Comparison of ENCODE assay signal across 8 cellular contexts in the genomic region with DNA sequence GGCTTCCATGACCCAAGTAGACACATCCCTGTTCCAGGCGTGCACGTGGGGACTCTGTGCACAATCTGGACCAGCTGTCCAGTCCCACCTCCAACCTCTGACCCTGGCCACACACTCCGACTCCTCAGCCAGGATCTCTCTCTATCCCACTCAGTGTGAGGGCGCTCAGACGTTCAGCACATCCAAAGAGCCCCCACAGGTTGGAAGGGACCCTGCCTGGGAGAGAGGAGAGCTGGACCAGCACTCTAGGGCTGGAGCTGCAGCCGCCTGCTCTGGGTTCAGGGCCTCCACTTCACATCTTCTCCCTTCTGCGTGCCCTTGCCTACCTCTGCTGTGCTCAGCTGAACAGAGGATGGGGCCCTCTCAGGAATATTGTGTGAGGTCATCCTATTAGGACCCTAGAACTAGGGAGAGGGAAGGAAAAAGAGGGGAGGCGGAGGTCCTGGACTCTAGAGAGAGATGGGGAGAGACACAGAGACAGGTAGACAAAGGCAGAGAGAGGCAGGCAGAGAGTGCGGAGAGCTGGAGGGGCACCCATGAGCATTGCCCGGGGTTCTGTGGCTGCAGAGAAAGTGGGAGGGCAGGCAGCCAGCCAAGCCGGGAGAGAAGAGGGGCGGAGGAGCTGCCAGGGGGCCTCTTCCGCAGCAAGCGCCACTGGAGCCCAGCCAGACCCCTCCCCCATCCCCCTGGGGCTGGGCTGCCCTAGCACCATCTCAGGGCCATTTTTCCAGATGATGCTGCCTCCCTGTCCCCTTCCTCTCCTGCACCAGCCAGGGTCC. TPM values are rescaled to one million over a fixed set of nuclear protein-coding genes. Genes with fewer than 3 reads are reported as not detected.
DNase-seq lines count a peak whose midpoint lies in the region; ATAC-seq and TF ChIP-seq lines count a peak whose summit lies in the region.

No MANE protein-coding gene starts in this region.

- peaks cover 9% of the 10 kb centered on the region for H3K4me1 Mint-ChIP-seq in endodermal cell

- H3K36me3 ChIP-seq in endodermal cell (ENCODE audit: control insufficient read depth, insufficient read depth, low read length), result no peaks in the 10 kb centered on the region
- H3K36me3 ChIP-seq in prostate gland, result no peaks in the 10 kb centered on the region

- intact Hi-C loops in prostate gland (cut with DNase I), result no loop called here

- H3K9ac ChIP-seq in endodermal cell (ENCODE audit: extremely low read depth, low read length, poor library complexity, severe bottlenecking), result no peak overlapping the region

- H3K27me3 ChIP-seq in endodermal cell (ENCODE audit: control insufficient read depth, insufficient read depth, low read length, poor library complexity, severe bottlenecking) (peaks cover 38% of the 10 kb centered on the region), prostate gland (replicated peaks; ENCODE audit: insufficient read depth) (no peaks in the 10 kb centered on the region)

- WGBS in endodermal cell (ENCODE audit: insufficient coverage in 1 of 2, insufficient read length in 1 of 2), 2 experiments, result 45 to 66% methylated on average over 6 to 14 of the region's 14 CpGs
- 50% methylated on average over 14 of the region's 14 CpGs for WGBS in prostate gland

- no peak for TF ChIP-seq CTCF in endodermal cell (conservative IDR thresholded peaks at IDR 0.05)
- TF ChIP-seq CTCF in prostate gland (IDR thresholded peaks at IDR 0.05), result no peak

- H3K4me3 Mint-ChIP-seq in endodermal cell, result peak overlapping the region; percentile 54

- ATAC-seq in activated CD4-positive, CD25-positive, alpha-beta regulatory T cell treated with anti-CD3 and anti-CD28 coated beads, Interleukin-2, amount 50 U/mL, for 24 hours, result no peak

- H3K4me1 ChIP-seq in endodermal cell (ENCODE audit: control insufficient read depth, insufficient read depth, low read length) (no peaks in the 10 kb centered on the region), prostate gland (replicated peaks) (no peaks in the 10 kb centered on the region)

- no peak overlapping the region for H3K27ac Mint-ChIP-seq in endodermal cell

- no peak overlapping the region for H3K27ac ChIP-seq in endodermal cell (ENCODE audit: low read depth, low read length)
- no peak overlapping the region for H3K27ac ChIP-seq in prostate gland

- peak overlapping the region; percentile 71 for H3K4me3 ChIP-seq in endodermal cell (ENCODE audit: low read length)
- H3K4me3 ChIP-seq in prostate gland, result peak overlapping the region; percentile 40 to 47

- no peaks in the 10 kb centered on the region for H3K9me3 Mint-ChIP-seq in endodermal cell

- no peaks in the 10 kb centered on the region for H3K9me3 ChIP-seq in endodermal cell (ENCODE audit: control insufficient read depth, low read length)
- H3K9me3 ChIP-seq in prostate gland, result no peaks in the 10 kb centered on the region

- H3K27me3 Mint-ChIP-seq in endodermal cell (ENCODE audit: insufficient read depth), result peaks cover 53% of the 10 kb centered on the region

- DNase-seq in ELF-1 (ENCODE audit: low read depth, low spot score) (peak; percentile 43), NCI-H2171 (lab: John Stamatoyannopoulos, UW) (peak; percentile 41), endodermal cell (no peak), prostate gland (ENCODE audit: low spot score) (no peak), foreskin melanocyte (no peak), NCI-H526 treated with DMSO at 0.1 percent for 48 hours (lab: John Stamatoyannopoulos, UW) (no peak)
- no peak for DNase-seq in effector CD4-positive, alpha-beta T cell

- H3K36me3 Mint-ChIP-seq in endodermal cell (ENCODE audit: low read depth), result no peaks in the 10 kb centered on the region

- TF ChIP-seq POLR2A in prostate gland (IDR thresholded peaks at IDR 0.05), result no peak

RNA-seq across cellular contexts. Expression of a gene that starts 8.2 kb away (rescaled TPM):
- 1 to 10 TPM; 3.3 to 4.2 TPM for total RNA-seq in endodermal cell
- 5.6 TPM for polyA plus RNA-seq in endodermal cell (2013, experiment 1 of 2)
- polyA plus RNA-seq in endodermal cell (2013, experiment 2 of 2), result 7.2 TPM
- 100 to 1,000 TPM; 238 to 659 TPM for total RNA-seq in prostate gland

RNA-seq across cellular contexts. Expression of a gene that starts 58.0 kb away (rescaled TPM):
- total RNA-seq in endodermal cell (under 1 TPM in 1 of 2 donors, not detected in 1; 0.35 TPM), prostate gland (under 1 TPM; 0.11 to 0.27 TPM)
- not detected for polyA plus RNA-seq in endodermal cell (2013, experiment 1 of 2)
- polyA plus RNA-seq in endodermal cell (2013, experiment 2 of 2), result not detected

Comparison
In these comparisons a context has a peak if more than half of its experiments do, and no peak if none do; other contexts are left out.
1. DNase-seq: peak in ELF-1 (single experiment) and NCI-H2171 (single experiment); none in endodermal cell (single experiment), prostate gland (single experiment), effector CD4-positive, alpha-beta T cell (single experiment), foreskin melanocyte (single experiment) and NCI-H526 treated with DMSO at 0.1 percent for 48 hours (single experiment).
2. RNA of a gene that starts 8.2 kb away (total RNA-seq): 238 to 659 TPM in prostate gland; 3.3 to 4.2 TPM in endodermal cell; every median in the first group is over 10 times any median in the second.